40 cellular contexts compared by ENCODE assay signal in the genomic region with DNA sequence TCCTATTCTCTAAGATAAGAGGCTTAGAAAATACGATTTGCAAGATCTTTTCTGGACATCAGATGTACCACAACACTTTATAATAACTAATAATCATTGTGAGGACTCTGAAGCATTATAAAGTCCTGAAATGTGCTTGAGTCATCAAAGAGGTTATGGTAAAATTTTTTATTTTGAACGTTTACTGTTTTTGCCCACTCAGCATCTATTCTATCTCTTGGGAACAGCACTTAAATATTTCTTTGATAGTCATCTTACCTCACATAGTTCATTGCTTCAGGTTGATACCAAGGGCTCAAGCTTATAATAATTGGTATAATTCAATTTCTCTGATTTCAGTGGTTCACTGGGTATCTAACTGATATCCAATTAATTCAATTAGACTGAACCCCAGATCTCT.
"Had no signal": no experiment of that assay in that cellular context is flagged by ENCODE, and none has a peak within 500 bp of the region (broad histone marks: within the 10 kb centered on the region; RNA-seq: fewer than 3 reads in every experiment).

No MANE protein-coding gene starts in this region.

- H3K4me1 Mint-ChIP-seq: activated CD4-positive, alpha-beta memory T cell treated with anti-CD3 and anti-CD28 coated beads, Interleukin-2, amount 10 ng/mL, durations not matched to agents 7 days and 5 days; activated CD4-positive, alpha-beta T cell treated with anti-CD3 and anti-CD28 coated beads for 36 hours; activated CD4-positive, alpha-beta T cell treated with anti-CD3 and anti-CD28 coated beads, Interleukin-2, amount 10 ng/mL, durations not matched to agents 7 days and 5 days; activated CD8-positive, alpha-beta memory T cell treated with anti-CD3 and anti-CD28 coated beads, Interleukin-2, amount 10 ng/mL, durations not matched to agents 7 days and 5 days; activated naive CD4-positive, alpha-beta T cell treated with anti-CD3 and anti-CD28 coated beads, Interleukin-2, amount 10 ng/mL, durations not matched to agents 7 days and 5 days; activated naive CD4-positive, alpha-beta T cell treated with anti-CD3 and anti-CD28 coated beads, Interleukin-2, amount 50 U/mL, for 24 hours; activated naive CD8-positive, alpha-beta T cell treated with anti-CD3 and anti-CD28 coated beads, Interleukin-2, amount 10 ng/mL, durations not matched to agents 7 days and 5 days; activated naive CD8-positive, alpha-beta T cell treated with anti-CD3 and anti-CD28 coated beads, Interleukin-2, amount 50 U/mL, for 24 hours; brain; central memory CD8-positive, alpha-beta T cell had no signal

- H3K27ac Mint-ChIP-seq: activated CD4-positive, alpha-beta memory T cell treated with anti-CD3 and anti-CD28 coated beads, Interleukin-2, amount 10 ng/mL, durations not matched to agents 7 days and 5 days; activated CD4-positive, alpha-beta T cell treated with anti-CD3 and anti-CD28 coated beads for 36 hours; activated CD4-positive, alpha-beta T cell treated with anti-CD3 and anti-CD28 coated beads, Interleukin-2, amount 10 ng/mL, durations not matched to agents 7 days and 5 days; activated CD8-positive, alpha-beta memory T cell treated with anti-CD3 and anti-CD28 coated beads, Interleukin-2, amount 10 ng/mL, durations not matched to agents 7 days and 5 days; activated CD8-positive, alpha-beta T cell treated with anti-CD3 and anti-CD28 coated beads, Interleukin-2, amount 10 ng/mL, durations not matched to agents 7 days and 5 days; activated naive CD4-positive, alpha-beta T cell treated with anti-CD3 and anti-CD28 coated beads, Interleukin-2, amount 10 ng/mL, durations not matched to agents 7 days and 5 days; activated naive CD4-positive, alpha-beta T cell treated with anti-CD3 and anti-CD28 coated beads, Interleukin-2, amount 50 U/mL, for 24 hours; activated naive CD8-positive, alpha-beta T cell; activated naive CD8-positive, alpha-beta T cell treated with anti-CD3 and anti-CD28 coated beads, Interleukin-2, amount 10 ng/mL, durations not matched to agents 7 days and 5 days; activated naive CD8-positive, alpha-beta T cell treated with anti-CD3 and anti-CD28 coated beads, Interleukin-2, amount 50 U/mL, for 24 hours; activated T-helper 2 cell treated with anti-CD3 and anti-CD28 coated beads, Interferon-gamma antibody, Interleukin-2, Interleukin-4, amounts not matched to agents 10 μg/mL and 5 μg/mL and 100 μg/mL, durations not matched to agents 14 hours and 24 hours and 36 hours; brain; T-helper 1 cell treated with Interleukin-12 subunit alpha and Interleukin-12 subunit beta and Interleukin-4 antibody, amounts not matched to agents 30 μg/mL and 1 μg/mL, for 36 hours; T-helper 2 cell treated with Interferon-gamma antibody and Interleukin-4, amounts not matched to agents 5 μg/mL and 100 μg/mL, for 36 hours; WTC11 had no signal

- H3K4me3 Mint-ChIP-seq: activated CD4-positive, alpha-beta memory T cell treated with anti-CD3 and anti-CD28 coated beads, Interleukin-2, amount 10 ng/mL, durations not matched to agents 7 days and 5 days; activated CD4-positive, alpha-beta T cell treated with anti-CD3 and anti-CD28 coated beads for 36 hours; activated CD4-positive, alpha-beta T cell treated with anti-CD3 and anti-CD28 coated beads, Interleukin-2, amount 10 ng/mL, durations not matched to agents 7 days and 5 days; activated CD8-positive, alpha-beta memory T cell treated with anti-CD3 and anti-CD28 coated beads, Interleukin-2, amount 10 ng/mL, durations not matched to agents 7 days and 5 days; activated CD8-positive, alpha-beta T cell treated with anti-CD3 and anti-CD28 coated beads, Interleukin-2, amount 10 ng/mL, durations not matched to agents 7 days and 5 days; activated naive CD4-positive, alpha-beta T cell treated with anti-CD3 and anti-CD28 coated beads, Interleukin-2, amount 10 ng/mL, durations not matched to agents 7 days and 5 days; activated naive CD4-positive, alpha-beta T cell treated with anti-CD3 and anti-CD28 coated beads, Interleukin-2, amount 50 U/mL, for 24 hours; activated naive CD8-positive, alpha-beta T cell; activated naive CD8-positive, alpha-beta T cell treated with anti-CD3 and anti-CD28 coated beads, Interleukin-2, amount 10 ng/mL, durations not matched to agents 7 days and 5 days; activated naive CD8-positive, alpha-beta T cell treated with anti-CD3 and anti-CD28 coated beads, Interleukin-2, amount 50 U/mL, for 24 hours; activated T-cell treated with anti-CD3 and anti-CD28 coated beads, Interleukin-2, amount 50 U/mL, for 4 hours; brain; central memory CD8-positive, alpha-beta T cell; T-helper 1 cell treated with Interleukin-12 subunit alpha and Interleukin-12 subunit beta and Interleukin-4 antibody, amounts not matched to agents 30 μg/mL and 1 μg/mL, for 36 hours; T-helper 2 cell treated with Interferon-gamma antibody and Interleukin-4, amounts not matched to agents 5 μg/mL and 100 μg/mL, for 36 hours; WTC11 had no signal

- H3K27me3 ChIP-seq: ascending aorta, cardiac muscle cell had no signal

- H3K27me3 Mint-ChIP-seq: activated CD4-positive, alpha-beta memory T cell treated with anti-CD3 and anti-CD28 coated beads, Interleukin-2, amount 10 ng/mL, durations not matched to agents 7 days and 5 days; activated CD4-positive, alpha-beta T cell treated with anti-CD3 and anti-CD28 coated beads for 36 hours; activated CD4-positive, alpha-beta T cell treated with anti-CD3 and anti-CD28 coated beads, Interleukin-2, amount 10 ng/mL, durations not matched to agents 7 days and 5 days; activated CD8-positive, alpha-beta memory T cell treated with anti-CD3 and anti-CD28 coated beads, Interleukin-2, amount 10 ng/mL, durations not matched to agents 7 days and 5 days; activated naive CD4-positive, alpha-beta T cell treated with anti-CD3 and anti-CD28 coated beads, Interleukin-2, amount 10 ng/mL, durations not matched to agents 7 days and 5 days; activated naive CD4-positive, alpha-beta T cell treated with anti-CD3 and anti-CD28 coated beads, Interleukin-2, amount 50 U/mL, for 24 hours; activated naive CD8-positive, alpha-beta T cell; activated naive CD8-positive, alpha-beta T cell treated with anti-CD3 and anti-CD28 coated beads, Interleukin-2, amount 10 ng/mL, durations not matched to agents 7 days and 5 days; activated naive CD8-positive, alpha-beta T cell treated with anti-CD3 and anti-CD28 coated beads, Interleukin-2, amount 50 U/mL, for 24 hours; brain; central memory CD8-positive, alpha-beta T cell had no signal

- H3K4me1 ChIP-seq: ascending aorta had no signal

- H3K9me3 Mint-ChIP-seq: brain had no signal

- H3K27ac ChIP-seq: ascending aorta, cardiac muscle cell, WERI-Rb-1 had no signal

- DNase-seq: activated CD4-positive, alpha-beta memory T cell treated with anti-CD3 and anti-CD28 coated beads, Interleukin-2, amount 10 ng/mL, durations not matched to agents 7 days and 5 days; activated CD4-positive, alpha-beta T cell treated with anti-CD3 and anti-CD28 coated beads for 1 hour; activated CD4-positive, alpha-beta T cell treated with anti-CD3 and anti-CD28 coated beads for 36 hours; activated CD4-positive, alpha-beta T cell treated with anti-CD3 and anti-CD28 coated beads for 48 hours; activated CD4-positive, alpha-beta T cell treated with anti-CD3 and anti-CD28 coated beads, Interleukin-2, amount 10 ng/mL, durations not matched to agents 7 days and 5 days; activated CD4-positive, alpha-beta T cell treated with anti-CD3 and anti-CD28 coated beads, Interleukin-2, amount 50 U/mL, for 48 hours; activated CD4-positive, CD25-positive, alpha-beta regulatory T cell; activated CD8-positive, alpha-beta memory T cell treated with anti-CD3 and anti-CD28 coated beads for 24 hours; activated CD8-positive, alpha-beta memory T cell treated with anti-CD3 and anti-CD28 coated beads, Interleukin-2, amount 10 ng/mL, durations not matched to agents 7 days and 5 days; activated CD8-positive, alpha-beta memory T cell treated with anti-CD3 and anti-CD28 coated beads, Interleukin-2, amount 50 U/mL, for 48 hours; activated CD8-positive, alpha-beta T cell treated with anti-CD3 and anti-CD28 coated beads, Interleukin-2, amount 10 ng/mL, durations not matched to agents 7 days and 5 days; activated effector memory CD4-positive, alpha-beta T cell treated with Interleukin-2 at 50 U/mL for 16 hours; activated gamma-delta T cell; activated naive CD4-positive, alpha-beta T cell treated with anti-CD3 and anti-CD28 coated beads, Interleukin-2, amount 10 ng/mL, durations not matched to agents 7 days and 5 days; activated naive CD4-positive, alpha-beta T cell treated with Interleukin-2 at 50 U/mL for 16 hours; activated naive CD8-positive, alpha-beta T cell treated with anti-CD3 and anti-CD28 coated beads, Interleukin-2, amount 10 ng/mL, durations not matched to agents 7 days and 5 days; activated naive CD8-positive, alpha-beta T cell treated with anti-CD3 and anti-CD28 coated beads, Interleukin-2, amount 50 U/mL, for 24 hours; activated T-cell treated with anti-CD3 and anti-CD28 coated beads, Interleukin-2, amount 50 U/mL, for 1 hour; activated T-cell treated with anti-CD3 and anti-CD28 coated beads, Interleukin-2, amount 50 U/mL, for 4 hours; amygdala; anterior cingulate cortex; caudate nucleus; cerebellar nuclear complex; T-helper 1 cell; T-helper 2 cell; T-helper 9 cell; WERI-Rb-1 had no signal

- ATAC-seq: activated CD4-positive, alpha-beta T cell treated with anti-CD3 and anti-CD28 coated beads for 36 hours; activated CD4-positive, CD25-positive, alpha-beta regulatory T cell treated with anti-CD3 and anti-CD28 coated beads, Interleukin-2, amount 50 U/mL, for 24 hours; activated CD8-positive, alpha-beta memory T cell treated with anti-CD3 and anti-CD28 coated beads, Interleukin-2, amount 10 ng/mL, durations not matched to agents 7 days and 5 days; activated CD8-positive, alpha-beta T cell treated with anti-CD3 and anti-CD28 coated beads, Interleukin-2, amount 10 ng/mL, durations not matched to agents 7 days and 5 days; activated naive CD8-positive, alpha-beta T cell treated with anti-CD3 and anti-CD28 coated beads, Interleukin-2, amount 50 U/mL, for 24 hours; activated T-cell treated with anti-CD3 and anti-CD28 coated beads, Interleukin-2, amount 50 U/mL, for 4 hours; WTC11 had no signal

- H3K9me3 ChIP-seq: ascending aorta had no signal

- H3K36me3 ChIP-seq: ascending aorta, cardiac muscle cell, WERI-Rb-1 had no signal

- H3K36me3 Mint-ChIP-seq: activated CD8-positive, alpha-beta memory T cell treated with anti-CD3 and anti-CD28 coated beads, Interleukin-2, amount 10 ng/mL, durations not matched to agents 7 days and 5 days; activated naive CD4-positive, alpha-beta T cell treated with anti-CD3 and anti-CD28 coated beads, Interleukin-2, amount 10 ng/mL, durations not matched to agents 7 days and 5 days; activated naive CD4-positive, alpha-beta T cell treated with anti-CD3 and anti-CD28 coated beads, Interleukin-2, amount 50 U/mL, for 24 hours; activated naive CD8-positive, alpha-beta T cell; activated naive CD8-positive, alpha-beta T cell treated with anti-CD3 and anti-CD28 coated beads, Interleukin-2, amount 10 ng/mL, durations not matched to agents 7 days and 5 days; brain had no signal

- H3K4me3 ChIP-seq: ascending aorta, cardiac muscle cell had no signal

- FAIRE-seq: bronchial epithelial cell, TTC549 had no signal
